8 cellular contexts compared by ENCODE assay signal in the genomic region with DNA sequence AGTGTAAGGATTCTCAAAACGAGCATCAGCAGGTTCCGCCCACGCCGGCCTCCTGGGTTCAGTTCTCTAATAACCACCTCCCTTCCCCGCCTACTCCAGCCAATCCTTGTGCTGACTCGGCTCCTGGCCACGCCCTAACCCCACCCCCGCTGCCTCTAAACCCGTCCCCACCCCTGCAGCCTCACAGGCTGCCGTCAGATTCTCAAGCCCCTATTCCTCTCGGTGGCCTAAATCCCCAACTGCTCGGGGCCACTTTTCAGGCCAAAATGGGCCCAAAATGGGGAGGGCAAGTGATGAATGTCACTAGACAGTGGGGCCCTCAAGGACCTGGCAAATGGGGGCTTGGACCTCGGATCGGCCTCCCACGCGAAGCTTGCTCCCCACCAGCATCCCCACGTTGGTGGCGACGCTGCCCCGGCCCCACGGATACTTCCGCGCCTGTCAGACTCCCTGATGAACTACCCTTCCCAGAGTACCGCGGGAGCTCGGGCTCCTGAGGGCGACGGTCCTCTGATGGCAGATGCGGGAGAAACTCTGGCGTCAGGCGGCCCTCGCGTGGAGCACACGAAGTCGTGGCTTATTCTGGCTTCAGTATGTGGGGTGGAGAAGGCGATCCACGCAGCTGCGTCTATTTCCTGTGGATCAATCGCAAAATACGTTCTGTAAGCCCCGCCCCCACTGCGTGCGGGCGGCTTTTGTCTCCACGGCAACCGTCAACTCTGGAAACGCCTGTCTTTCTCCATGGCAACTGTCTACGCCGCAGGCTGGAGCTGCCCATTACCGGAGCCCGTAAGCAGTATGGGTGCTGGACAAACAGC. TPM values are rescaled to one million over a fixed set of nuclear protein-coding genes. Genes with fewer than 3 reads are reported as not detected.
DNase-seq lines count a peak whose midpoint lies in the region; ATAC-seq and TF ChIP-seq lines count a peak whose summit lies in the region.

No MANE protein-coding gene starts in this region.

- ATAC-seq in HG02588 (IDR thresholded peaks at IDR 0.05; ENCODE audit: unreplicated experiment), result no peak

- no peaks in the 10 kb centered on the region for H3K4me1 ChIP-seq in endodermal cell (ENCODE audit: control insufficient read depth, insufficient read depth, low read length)

- H3K27ac Mint-ChIP-seq in endodermal cell, result no peak overlapping the region

- peak overlapping the region; percentile 55 for H3K4me3 Mint-ChIP-seq in endodermal cell

- peaks cover 35% of the 10 kb centered on the region for H3K36me3 Mint-ChIP-seq in endodermal cell (ENCODE audit: low read depth)

- DNase-seq in SIG-M5 treated with dmso at 0.1 percent for 504 hours (lab: John Stamatoyannopoulos, UW; ENCODE audit: unreplicated experiment) (peak; percentile 45), SIG-M5 (lab: John Stamatoyannopoulos, UW) (no peak), NCI-H526 treated with DMSO at 0.1 percent for 48 hours (lab: John Stamatoyannopoulos, UW) (peak; percentile 69), endodermal cell (no peak), midbrain (lab: John Stamatoyannopoulos, UW) (peak; percentile 80)
- DNase-seq in activated CD8-positive, alpha-beta memory T cell treated with anti-CD3 and anti-CD28 coated beads, Interleukin-2, amount 50 U/mL, for 1 hour (ENCODE audit: extremely low read depth), result peak; percentile 57
- peak; percentile 34 for DNase-seq in stimulated activated CD8-positive, alpha-beta memory T cell treated with anti-CD3 and anti-CD28 coated beads, Interleukin-15, amount 100 ng/mL, for 24 hours (ENCODE audit: low read depth)

- WGBS in endodermal cell (ENCODE audit: insufficient coverage in 1 of 2, insufficient read length in 1 of 2), 2 experiments, result 69 to 84% methylated on average over 27 to 51 of the region's 51 CpGs

- H3K27me3 ChIP-seq in endodermal cell (ENCODE audit: control insufficient read depth, insufficient read depth, low read length, poor library complexity, severe bottlenecking), result no peaks in the 10 kb centered on the region

- no peak for TF ChIP-seq CTCF in endodermal cell (conservative IDR thresholded peaks at IDR 0.05)

- H3K9me3 Mint-ChIP-seq in endodermal cell, result peaks cover 91% of the 10 kb centered on the region

- H3K36me3 ChIP-seq in endodermal cell (ENCODE audit: control insufficient read depth, insufficient read depth, low read length), result peaks cover 30% of the 10 kb centered on the region

- H3K4me1 Mint-ChIP-seq in endodermal cell, result no peaks in the 10 kb centered on the region

- H3K27me3 Mint-ChIP-seq in endodermal cell (ENCODE audit: insufficient read depth), result peaks cover 5% of the 10 kb centered on the region

- peak overlapping the region; percentile 45 for H3K4me3 ChIP-seq in endodermal cell (ENCODE audit: low read length)

- H3K9ac ChIP-seq in endodermal cell (ENCODE audit: extremely low read depth, low read length, poor library complexity, severe bottlenecking), result no peak overlapping the region

- peaks cover 58% of the 10 kb centered on the region for H3K9me3 ChIP-seq in endodermal cell (ENCODE audit: control insufficient read depth, low read length)

- H3K27ac ChIP-seq in endodermal cell (ENCODE audit: low read depth, low read length), result no peak overlapping the region

RNA-seq across cellular contexts. Expression of gene ZNF473, which starts 24.8 kb away (rescaled TPM):
- 10 to 100 TPM in 1 of 2 donors, 1 to 10 TPM in 1; 9.5 to 12.0 TPM for total RNA-seq in endodermal cell
- polyA plus RNA-seq in endodermal cell (2013, experiment 1 of 2), result 11.0 TPM
- 10.1 TPM for polyA plus RNA-seq in endodermal cell (2013, experiment 2 of 2)

RNA-seq across cellular contexts. Expression of gene VRK3, which starts 25.4 kb away (rescaled TPM):
- 10 to 100 TPM; 43.5 to 48.9 TPM for total RNA-seq in endodermal cell
- polyA plus RNA-seq in endodermal cell (2013, experiment 1 of 2), result 41.0 TPM
- 37.5 TPM for polyA plus RNA-seq in endodermal cell (2013, experiment 2 of 2)

Comparison
In these comparisons a context has a peak if more than half of its experiments do, and no peak if none do; other contexts are left out.
1. DNase-seq: peak in SIG-M5 treated with dmso at 0.1 percent for 504 hours (single experiment), NCI-H526 treated with DMSO at 0.1 percent for 48 hours (single experiment), activated CD8-positive, alpha-beta memory T cell treated with anti-CD3 and anti-CD28 coated beads, Interleukin-2, amount 50 U/mL, for 1 hour (single experiment), midbrain (single experiment) and stimulated activated CD8-positive, alpha-beta memory T cell treated with anti-CD3 and anti-CD28 coated beads, Interleukin-15, amount 100 ng/mL, for 24 hours (single experiment); none in SIG-M5 (single experiment) and endodermal cell (single experiment).